In the genomic region with DNA sequence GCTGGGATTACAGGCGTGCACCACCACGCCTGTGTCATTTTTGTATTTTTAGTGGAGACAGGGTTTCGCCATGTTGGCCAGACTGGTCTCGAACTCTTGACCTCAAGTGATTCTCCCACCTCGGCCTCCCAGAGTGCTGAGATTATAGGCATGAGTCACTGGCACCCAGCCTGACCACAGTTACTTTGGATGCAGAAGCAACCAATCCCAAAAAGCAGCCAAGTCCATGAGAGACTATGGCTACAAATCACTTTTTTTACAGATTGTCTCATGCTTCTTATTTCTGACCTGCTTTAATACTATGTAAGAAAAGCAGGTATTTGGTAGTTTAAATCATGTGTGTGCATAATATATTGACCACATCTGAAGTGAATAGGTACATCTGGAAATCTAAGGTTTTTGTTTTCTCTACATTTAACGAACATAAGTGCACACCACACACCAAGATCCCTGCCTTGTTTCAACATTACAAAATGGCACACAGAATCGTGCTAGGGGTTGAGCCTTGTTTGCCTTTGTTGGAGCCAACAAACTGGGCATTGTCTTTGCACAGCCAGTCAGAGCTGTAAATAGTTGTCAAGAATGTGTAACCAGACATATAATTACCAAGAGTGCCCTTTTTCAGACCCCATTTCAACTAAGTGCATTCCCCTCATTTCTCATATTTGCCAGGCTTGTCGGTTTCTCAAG, we compare ENCODE assay signal across 20 cellular contexts. TPM values are rescaled to one million over a fixed set of nuclear protein-coding genes. Genes with fewer than 3 reads are reported as not detected.
DNase-seq lines count a peak whose midpoint lies in the region; ATAC-seq and TF ChIP-seq lines count a peak whose summit lies in the region.
"Had no signal": no experiment of that assay in that cellular context is flagged by ENCODE, and none has a peak within 500 bp of the region (broad histone marks: within the 10 kb centered on the region; RNA-seq: fewer than 3 reads in every experiment).

No MANE protein-coding gene starts in this region.

- no peaks in the 10 kb centered on the region for H4K20me1 ChIP-seq in GM23338 (replicated peaks; ENCODE audit: insufficient read depth)

- H3K9me2 ChIP-seq in GM23338 (ENCODE audit: insufficient read depth) = 0 out of 2 replicates have a peak, but pooled peaks cover 3% of the 10 kb centered on the region

- H3K27me3 ChIP-seq in GM23338 (ENCODE audit: insufficient read depth) = no peaks in the 10 kb centered on the region
- no peaks in the 10 kb centered on the region for H3K27me3 ChIP-seq in adipocyte (replicated peaks; ENCODE audit: control insufficient read depth, insufficient read depth, low read length)
- H3K27me3 ChIP-seq: foreskin keratinocyte, upper lobe of left lung had no signal

- H2AFZ ChIP-seq in GM23338 = peak overlapping the region; percentile 59
- H2AFZ ChIP-seq: parathyroid adenoma had no signal

- no peak overlapping the region for H3K4me3 ChIP-seq in AG04449 (ENCODE audit: low read depth, low read length)
- no peak overlapping the region for H3K4me3 ChIP-seq in GM23338
- no peak overlapping the region for H3K4me3 ChIP-seq in adipocyte (ENCODE audit: low read length)
- H3K4me3 ChIP-seq: GM12878, upper lobe of left lung had no signal

- no peaks in the 10 kb centered on the region for H3K9me3 Mint-ChIP-seq in GM23338
- peaks cover 7% of the 10 kb centered on the region for H3K9me3 Mint-ChIP-seq in activated naive CD4-positive, alpha-beta T cell treated with anti-CD3 and anti-CD28 coated beads, Interleukin-2, amount 10 ng/mL, durations not matched to agents 7 days and 5 days

- no peaks in the 10 kb centered on the region for H3K79me2 ChIP-seq in GM23338 (replicated peaks; ENCODE audit: insufficient read depth)
- H3K79me2 ChIP-seq: parathyroid adenoma had no signal

- no peak overlapping the region for H3K27ac ChIP-seq in GM23338 (ENCODE audit: low read depth)
- H3K27ac ChIP-seq: foreskin keratinocyte, parathyroid adenoma, upper lobe of left lung had no signal

- no peaks in the 10 kb centered on the region for H3K9me3 ChIP-seq in adipocyte (ENCODE audit: control insufficient read depth, low read length)
- H3K9me3 ChIP-seq: upper lobe of left lung had no signal

- H3K4me3 Mint-ChIP-seq in GM23338 = no peak overlapping the region
- H3K4me3 Mint-ChIP-seq in activated naive CD4-positive, alpha-beta T cell treated with anti-CD3 and anti-CD28 coated beads, Interleukin-2, amount 10 ng/mL, durations not matched to agents 7 days and 5 days = no peak overlapping the region
- H3K4me3 Mint-ChIP-seq: activated naive CD8-positive, alpha-beta T cell treated with anti-CD3 and anti-CD28 coated beads, Interleukin-2, amount 50 U/mL, for 24 hours had no signal

- H3K27me3 Mint-ChIP-seq in GM23338 (ENCODE audit: insufficient read depth, low read depth, poor library complexity) = peaks cover 2% of the 10 kb centered on the region
- H3K27me3 Mint-ChIP-seq in activated naive CD4-positive, alpha-beta T cell treated with anti-CD3 and anti-CD28 coated beads, Interleukin-2, amount 10 ng/mL, durations not matched to agents 7 days and 5 days = no peaks in the 10 kb centered on the region
- H3K27me3 Mint-ChIP-seq: activated naive CD8-positive, alpha-beta T cell treated with anti-CD3 and anti-CD28 coated beads, Interleukin-2, amount 50 U/mL, for 24 hours had no signal

- no peaks in the 10 kb centered on the region for H3K36me3 Mint-ChIP-seq in GM23338 (ENCODE audit: low read depth)
- H3K36me3 Mint-ChIP-seq in activated naive CD4-positive, alpha-beta T cell treated with anti-CD3 and anti-CD28 coated beads, Interleukin-2, amount 10 ng/mL, durations not matched to agents 7 days and 5 days = peaks cover 3% of the 10 kb centered on the region

- no peak for TF ChIP-seq CTCF in AG04449 (IDR thresholded peaks at IDR 0.05; ENCODE audit: insufficient read depth, low read length, missing control alignments)
- no peak for TF ChIP-seq CTCF in GM23338 (conservative IDR thresholded peaks at IDR 0.05; ENCODE audit: low read depth in 2 of 2)

- no peak overlapping the region for H3K9ac ChIP-seq in adipocyte (ENCODE audit: low read length)
- H3K9ac ChIP-seq: parathyroid adenoma had no signal

- H3K36me3 ChIP-seq in GM23338 (ENCODE audit: insufficient read depth) (no peaks in the 10 kb centered on the region), adipocyte (ENCODE audit: control insufficient read depth, insufficient read depth, low read length, severe bottlenecking) (no peaks in the 10 kb centered on the region)
- H3K36me3 ChIP-seq: upper lobe of left lung had no signal

- H3K4me1 ChIP-seq in GM23338 (ENCODE audit: insufficient read depth) = no peaks in the 10 kb centered on the region
- H3K4me1 ChIP-seq in adipocyte (ENCODE audit: control insufficient read depth, insufficient read depth, low read length) = peaks cover 3% of the 10 kb centered on the region
- H3K4me1 ChIP-seq: foreskin keratinocyte, parathyroid adenoma, upper lobe of left lung had no signal

- H3K4me1 Mint-ChIP-seq in GM23338 = no peaks in the 10 kb centered on the region
- peaks cover 6% of the 10 kb centered on the region for H3K4me1 Mint-ChIP-seq in activated naive CD4-positive, alpha-beta T cell treated with anti-CD3 and anti-CD28 coated beads, Interleukin-2, amount 10 ng/mL, durations not matched to agents 7 days and 5 days

- POLR2A ChIA-PET in AG04449 (lab: Yijun Ruan, JAX) = no interaction called here

- no peaks in the 10 kb centered on the region for H3F3A ChIP-seq in GM23338 (replicated peaks; ENCODE audit: low read depth)

- DNase-seq in AG04449 (ENCODE audit: low read depth, low spot score) (peak; percentile 44), GM23338 (ENCODE audit: low spot score) (no peak), adipocyte (ENCODE audit: low read depth) (peak; percentile 15), glomerular visceral epithelial cell (ENCODE audit: extremely low spot score) (peak; percentile 58), cortex of kidney (lab: John Stamatoyannopoulos, UW) (no peak), cerebellar nuclear complex (lab: John Stamatoyannopoulos, UW) (no peak)
- no peak for DNase-seq in activated naive CD4-positive, alpha-beta T cell treated with anti-CD3 and anti-CD28 coated beads, Interleukin-2, amount 10 ng/mL, durations not matched to agents 7 days and 5 days
- DNase-seq: activated CD4-positive, alpha-beta T cell treated with anti-CD3 and anti-CD28 coated beads for 1 hour; activated naive CD8-positive, alpha-beta T cell treated with anti-CD3 and anti-CD28 coated beads, Interleukin-2, amount 50 U/mL, for 24 hours; activated T-cell treated with anti-CD3 and anti-CD28 coated beads for 4 hours; DMS53; foreskin keratinocyte; NCI-H2171; OCI-M1; stimulated activated CD8-positive, alpha-beta memory T cell treated with anti-CD3 and anti-CD28 coated beads, Interleukin-4, amount 100 ng/mL, for 48 hours; SW 1271; upper lobe of left lung had no signal

- no peak overlapping the region for H3K27ac Mint-ChIP-seq in GM23338
- H3K27ac Mint-ChIP-seq in activated naive CD4-positive, alpha-beta T cell treated with anti-CD3 and anti-CD28 coated beads, Interleukin-2, amount 10 ng/mL, durations not matched to agents 7 days and 5 days = no peak overlapping the region
- H3K27ac Mint-ChIP-seq: activated naive CD8-positive, alpha-beta T cell treated with anti-CD3 and anti-CD28 coated beads, Interleukin-2, amount 50 U/mL, for 24 hours had no signal

- CTCF ChIA-PET in AG04449 (lab: Yijun Ruan, JAX) = no interaction called here
- CTCF ChIA-PET in activated naive CD4-positive, alpha-beta T cell treated with anti-CD3 and anti-CD28 coated beads, Interleukin-2, amount 10 ng/mL, durations not matched to agents 7 days and 5 days (lab: Charles Lee) = no interaction called here

- no peak for ATAC-seq in GM23338
- ATAC-seq in HG03442 (IDR thresholded peaks at IDR 0.05; ENCODE audit: unreplicated experiment) = no peak
- ATAC-seq: activated naive CD8-positive, alpha-beta T cell treated with anti-CD3 and anti-CD28 coated beads, Interleukin-2, amount 50 U/mL, for 24 hours; foreskin keratinocyte had no signal

- H3K4me2 ChIP-seq in GM23338 = no peak overlapping the region

TF ChIP-seq in GM23338, 12 proteins besides CTCF, POLR2A, EP300 and RAD21 (continues in another document):
- TF ChIP-seq ZNF331 (CRISPR knock-in tag; IDR thresholded peaks at IDR 0.05; ENCODE audit: low read depth) (no peak), POLR2AphosphoS5 (IDR thresholded peaks at IDR 0.05; ENCODE audit: low read depth) (no peak), NANOG (IDR thresholded peaks at IDR 0.05; ENCODE audit: borderline replicate concordance) (no peak), ZNF114 (CRISPR knock-in tag; IDR thresholded peaks at IDR 0.05) (no peak), STAT1 (IDR thresholded peaks at IDR 0.05; ENCODE audit: unreplicated experiment) (no peak)
- TF ChIP-seq, protein P1, sequence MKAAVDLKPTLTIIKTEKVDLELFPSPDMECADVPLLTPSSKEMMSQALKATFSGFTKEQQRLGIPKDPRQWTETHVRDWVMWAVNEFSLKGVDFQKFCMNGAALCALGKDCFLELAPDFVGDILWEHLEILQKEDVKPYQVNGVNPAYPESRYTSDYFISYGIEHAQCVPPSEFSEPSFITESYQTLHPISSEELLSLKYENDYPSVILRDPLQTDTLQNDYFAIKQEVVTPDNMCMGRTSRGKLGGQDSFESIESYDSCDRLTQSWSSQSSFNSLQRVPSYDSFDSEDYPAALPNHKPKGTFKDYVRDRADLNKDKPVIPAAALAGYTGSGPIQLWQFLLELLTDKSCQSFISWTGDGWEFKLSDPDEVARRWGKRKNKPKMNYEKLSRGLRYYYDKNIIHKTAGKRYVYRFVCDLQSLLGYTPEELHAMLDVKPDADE (IDR thresholded peaks at IDR 0.05) = no peak

RNA-seq across cellular contexts. Expression of a gene that starts 18.3 kb away (rescaled TPM):
- total RNA-seq in GM23338 (2014; rRNA removed; shearing (Covaris generic)) = 77.2 and 99.2 TPM in 2 replicates
- 32.2 and 34.6 TPM in 2 replicates for polyA plus RNA-seq in GM23338 (2016; fragmentation: Nextera tagmentation; extraction: Ambion mirVana)

Comparison
In these comparisons a context has a peak if more than half of its experiments do, and no peak if none do; other contexts are left out.
1. DNase-seq: peak in AG04449 (single experiment), adipocyte (single experiment) and glomerular visceral epithelial cell (single experiment); none in GM23338 (single experiment), cortex of kidney (single experiment), activated naive CD4-positive, alpha-beta T cell treated with anti-CD3 and anti-CD28 coated beads, Interleukin-2, amount 10 ng/mL, durations not matched to agents 7 days and 5 days (single experiment) and cerebellar nuclear complex (0 of 2).